ENCODE assay signal across 32 cellular contexts in the genomic region with DNA sequence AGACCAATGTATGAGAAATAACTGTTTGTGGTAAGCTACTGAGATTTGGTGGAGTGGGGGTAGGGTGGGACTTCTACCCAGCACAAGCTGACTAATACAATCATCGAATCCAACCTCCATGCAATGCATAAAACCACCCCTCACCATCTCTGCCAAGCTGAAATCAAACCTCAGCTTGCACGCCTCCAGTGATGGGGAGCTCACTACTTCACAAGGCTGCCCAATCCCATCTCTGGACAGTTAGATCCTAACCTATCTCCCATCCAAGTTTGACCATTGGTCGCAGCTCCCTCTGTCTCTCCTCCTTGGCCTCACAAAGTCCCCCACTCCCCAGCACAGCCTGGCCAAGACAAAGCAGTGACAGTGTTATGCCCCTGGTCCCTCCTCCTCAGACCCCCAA. TPM values are rescaled to one million over a fixed set of nuclear protein-coding genes. Genes with fewer than 3 reads are reported as not detected.
"Had no signal": no experiment of that assay in that cellular context is flagged by ENCODE, and none has a peak within 500 bp of the region (broad histone marks: within the 10 kb centered on the region; RNA-seq: fewer than 3 reads in every experiment).

No MANE protein-coding gene starts in this region.

- H3K27ac Mint-ChIP-seq: activated CD4-positive, alpha-beta memory T cell treated with anti-CD3 and anti-CD28 coated beads for 36 hours; activated CD4-positive, alpha-beta T cell treated with anti-CD3 and anti-CD28 coated beads for 36 hours; activated CD4-positive, alpha-beta T cell treated with anti-CD3 and anti-CD28 coated beads, Interleukin-2, amount 10 ng/mL, durations not matched to agents 24 days and 14 days; activated CD8-positive, alpha-beta memory T cell treated with anti-CD3 and anti-CD28 coated beads, Interleukin-2, amount 10 ng/mL, durations not matched to agents 7 days and 5 days; activated CD8-positive, alpha-beta T cell treated with anti-CD3 and anti-CD28 coated beads, Interleukin-2, amount 10 ng/mL, durations not matched to agents 7 days and 5 days; activated naive CD4-positive, alpha-beta T cell treated with anti-CD3 and anti-CD28 coated beads, Interleukin-2, amount 10 ng/mL, durations not matched to agents 7 days and 5 days; dendritic cell treated with granulocyte-macrophage colony-stimulating factor and Interleukin-4, amounts not matched to agents 40 ng/mL and 50 ng/mL, for 4 days; effector memory CD8-positive, alpha-beta T cell had no signal

- H3K9me3 ChIP-seq: adrenal gland, ascending aorta, colonic mucosa, esophagus squamous epithelium, gastroesophageal sphincter, heart right ventricle had no signal

- H3K36me3 ChIP-seq: adrenal gland, ascending aorta, brain microvascular endothelial cell, colonic mucosa, esophagus squamous epithelium, gastroesophageal sphincter, heart right ventricle had no signal

- H3K4me3 Mint-ChIP-seq: activated CD4-positive, alpha-beta memory T cell treated with anti-CD3 and anti-CD28 coated beads for 36 hours; activated CD4-positive, alpha-beta T cell treated with anti-CD3 and anti-CD28 coated beads for 36 hours; activated CD4-positive, alpha-beta T cell treated with anti-CD3 and anti-CD28 coated beads, Interleukin-2, amount 10 ng/mL, durations not matched to agents 24 days and 14 days; activated CD8-positive, alpha-beta memory T cell treated with anti-CD3 and anti-CD28 coated beads, Interleukin-2, amount 10 ng/mL, durations not matched to agents 7 days and 5 days; activated CD8-positive, alpha-beta T cell treated with anti-CD3 and anti-CD28 coated beads, Interleukin-2, amount 10 ng/mL, durations not matched to agents 7 days and 5 days; activated naive CD4-positive, alpha-beta T cell treated with anti-CD3 and anti-CD28 coated beads, Interleukin-2, amount 10 ng/mL, durations not matched to agents 7 days and 5 days; dendritic cell treated with granulocyte-macrophage colony-stimulating factor and Interleukin-4, amounts not matched to agents 40 ng/mL and 50 ng/mL, for 4 days; effector memory CD8-positive, alpha-beta T cell had no signal

- H3K4me3 ChIP-seq: adrenal gland, ascending aorta, colonic mucosa, esophagus squamous epithelium, gastroesophageal sphincter, heart right ventricle, hepatocyte had no signal

- DNase-seq: activated CD4-positive, alpha-beta memory T cell treated with anti-CD3 and anti-CD28 coated beads for 36 hours; activated CD4-positive, alpha-beta T cell treated with anti-CD3 and anti-CD28 coated beads for 36 hours; activated CD4-positive, alpha-beta T cell treated with anti-CD3 and anti-CD28 coated beads, Interleukin-2, amount 10 ng/mL, durations not matched to agents 24 days and 14 days; activated CD4-positive, CD25-positive, alpha-beta regulatory T cell; activated CD4-positive, CD25-positive, alpha-beta regulatory T cell treated with anti-CD3 and anti-CD28 coated beads, Interleukin-2, amount 50 U/mL, for 72 hours; activated CD8-positive, alpha-beta memory T cell treated with anti-CD3 and anti-CD28 coated beads, Interleukin-2, amount 10 ng/mL, durations not matched to agents 7 days and 5 days; activated CD8-positive, alpha-beta memory T cell treated with anti-CD3 and anti-CD28 coated beads, Interleukin-2, amount 50 U/mL, for 4 hours; activated CD8-positive, alpha-beta T cell treated with anti-CD3 and anti-CD28 coated beads, Interleukin-2, amount 10 ng/mL, durations not matched to agents 7 days and 5 days; activated gamma-delta T cell; activated naive CD4-positive, alpha-beta T cell; activated naive CD4-positive, alpha-beta T cell treated with anti-CD3 and anti-CD28 coated beads, Interleukin-2, amount 10 ng/mL, durations not matched to agents 7 days and 5 days; activated T-cell treated with anti-CD3 and anti-CD28 coated beads, Interleukin-2, amount 50 U/mL, for 1 hour; activated T-cell treated with anti-CD3 and anti-CD28 coated beads, Interleukin-2, amount 50 U/mL, for 48 hours; adrenal gland; brain microvascular endothelial cell; colonic mucosa; effector CD4-positive, alpha-beta T cell; effector memory CD8-positive, alpha-beta T cell; esophagus squamous epithelium; foreskin melanocyte; heart right ventricle had no signal

- ATAC-seq: activated CD4-positive, alpha-beta T cell treated with anti-CD3 and anti-CD28 coated beads for 36 hours; activated CD8-positive, alpha-beta memory T cell treated with anti-CD3 and anti-CD28 coated beads, Interleukin-2, amount 10 ng/mL, durations not matched to agents 7 days and 5 days; activated CD8-positive, alpha-beta T cell treated with anti-CD3 and anti-CD28 coated beads, Interleukin-2, amount 10 ng/mL, durations not matched to agents 7 days and 5 days; activated naive CD4-positive, alpha-beta T cell treated with anti-CD3 and anti-CD28 coated beads, Interleukin-2, amount 50 U/mL, for 72 hours; effector memory CD8-positive, alpha-beta T cell; gastroesophageal sphincter; heart right ventricle had no signal

- H3K4me1 ChIP-seq: adrenal gland, ascending aorta, colonic mucosa, esophagus squamous epithelium, gastroesophageal sphincter had no signal

- H3K36me3 Mint-ChIP-seq: activated naive CD4-positive, alpha-beta T cell treated with anti-CD3 and anti-CD28 coated beads, Interleukin-2, amount 10 ng/mL, durations not matched to agents 7 days and 5 days had no signal

- FAIRE-seq: bronchial epithelial cell, endometrium, endothelial cell of umbilical vein had no signal

- H3K9me3 Mint-ChIP-seq: dendritic cell treated with granulocyte-macrophage colony-stimulating factor and Interleukin-4, amounts not matched to agents 40 ng/mL and 50 ng/mL, for 4 days; effector memory CD8-positive, alpha-beta T cell had no signal

- H3K27ac ChIP-seq: adrenal gland, ascending aorta, brain microvascular endothelial cell, colonic mucosa, epithelial cell of prostate, esophagus squamous epithelium, gastroesophageal sphincter, heart right ventricle, hepatocyte had no signal

- H3K4me2 ChIP-seq: hepatocyte had no signal

- H3K79me2 ChIP-seq: hepatocyte had no signal

- H3K27me3 ChIP-seq: adrenal gland, ascending aorta, brain microvascular endothelial cell, colonic mucosa, heart right ventricle, hepatocyte had no signal

- H2AFZ ChIP-seq: hepatocyte had no signal

RNA-seq across cellular contexts. Expression of gene HRH2, which starts 47.0 kb away (rescaled TPM):
- total RNA-seq: bronchial epithelial cell, endothelial cell of umbilical vein, fibroblast of lung, fibroblast of villous mesenchyme had no signal
